In the genomic region with DNA sequence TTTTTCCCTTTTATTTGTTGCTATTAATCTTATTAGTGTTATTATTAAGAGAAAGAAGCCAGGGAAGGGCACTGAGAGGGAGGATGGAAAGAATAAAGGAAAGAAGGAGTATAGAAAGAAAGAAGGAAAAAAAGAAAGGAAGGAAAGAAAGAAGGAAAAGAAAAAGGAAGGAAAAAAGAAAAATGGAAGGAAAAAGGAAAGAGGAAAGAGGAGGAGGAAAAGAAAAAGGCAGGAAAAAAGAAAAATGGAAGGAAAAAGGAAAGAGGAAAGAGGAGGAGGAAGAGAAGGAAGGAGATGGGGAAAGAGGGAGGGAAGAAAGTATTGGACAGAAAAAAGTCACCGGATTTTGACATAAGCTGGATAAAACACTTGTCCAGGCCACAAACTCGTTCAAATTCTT, we compare ENCODE assay signal across 29 cellular contexts.
"Had no signal": no experiment of that assay in that cellular context is flagged by ENCODE, and none has a peak within 500 bp of the region (broad histone marks: within the 10 kb centered on the region; RNA-seq: fewer than 3 reads in every experiment).

No MANE protein-coding gene starts in this region.

- H3K4me1 ChIP-seq: Peyer's patch had no signal

- DNase-seq: activated B cell treated with CpG ODN at 0.5 μM for 24 hours; activated CD4-positive, alpha-beta T cell treated with anti-CD3 and anti-CD28 coated beads for 4 hours; activated CD4-positive, alpha-beta T cell treated with anti-CD3 and anti-CD28 coated beads, Interleukin-2, amount 50 U/mL, for 1 hour; activated CD4-positive, CD25-positive, alpha-beta regulatory T cell treated with anti-CD3 and anti-CD28 coated beads, Interleukin-2, amount 50 U/mL, for 72 hours; activated CD8-positive, alpha-beta memory T cell treated with anti-CD3 and anti-CD28 coated beads, Interleukin-2, amount 50 U/mL, for 4 hours; activated effector memory CD4-positive, alpha-beta T cell treated with Interleukin-2 at 50 U/mL for 16 hours; activated naive CD4-positive, alpha-beta T cell treated with anti-CD3 and anti-CD28 coated beads, Interleukin-2, amount 50 U/mL, for 16 hours; activated naive CD8-positive, alpha-beta T cell treated with anti-CD3 and anti-CD28 coated beads for 36 hours; activated T-cell treated with anti-CD3 and anti-CD28 coated beads, Interleukin-2, amount 50 U/mL, for 48 hours; amniotic stem cell; aorta; brain microvascular endothelial cell; MM.1S; MV-4-11; NCI-H1436 treated with DMSO at 0.1 percent for 48 hours; NCI-H1694 treated with DMSO at 0.1 percent for 48 hours; NCI-H2029 treated with DMSO at 0.1 percent for 48 hours; NCI-H2107; NCI-H2171; NCI-H510A; NCI-H748 treated with DMSO at 0.1 percent for 48 hours; Peyer's patch; RPMI8226; SHP77 treated with DMSO at 0.1 percent for 48 hours; T-helper 1 cell; T-helper 9 cell had no signal

- H3K4me3 ChIP-seq: Peyer's patch had no signal

- H3K27ac ChIP-seq: brain microvascular endothelial cell, KMS-11, Peyer's patch had no signal

- H3K4me1 Mint-ChIP-seq: activated B cell treated with CpG ODN at 0.5 μM for 24 hours; central memory CD8-positive, alpha-beta T cell had no signal

- H3K36me3 ChIP-seq: brain microvascular endothelial cell, Peyer's patch had no signal

- H3K27ac Mint-ChIP-seq: activated B cell treated with CpG ODN at 0.5 μM for 24 hours; activated CD4-positive, alpha-beta memory T cell treated with anti-CD3 and anti-CD28 coated beads for 36 hours; activated naive CD8-positive, alpha-beta T cell treated with anti-CD3 and anti-CD28 coated beads for 36 hours had no signal

- H3K27me3 ChIP-seq: brain microvascular endothelial cell, Peyer's patch had no signal

- H3K9ac ChIP-seq: KMS-11 had no signal

- H3K36me3 Mint-ChIP-seq: activated CD4-positive, alpha-beta memory T cell treated with anti-CD3 and anti-CD28 coated beads for 36 hours; activated naive CD8-positive, alpha-beta T cell treated with anti-CD3 and anti-CD28 coated beads for 36 hours had no signal

- H3K9me3 Mint-ChIP-seq: activated B cell treated with CpG ODN at 0.5 μM for 24 hours; activated CD4-positive, alpha-beta memory T cell treated with anti-CD3 and anti-CD28 coated beads for 36 hours; activated naive CD8-positive, alpha-beta T cell treated with anti-CD3 and anti-CD28 coated beads for 36 hours; central memory CD8-positive, alpha-beta T cell had no signal

- H3K9me3 ChIP-seq: Peyer's patch had no signal

- H3K4me3 Mint-ChIP-seq: activated B cell treated with CpG ODN at 0.5 μM for 24 hours; activated CD4-positive, alpha-beta memory T cell treated with anti-CD3 and anti-CD28 coated beads for 36 hours; activated naive CD8-positive, alpha-beta T cell treated with anti-CD3 and anti-CD28 coated beads for 36 hours; central memory CD8-positive, alpha-beta T cell had no signal
